Comparison of ENCODE assay signal across 1 cellular context in genomic region chr1:149846600-149847466, GRCh38.
TF ChIP-seq lines count a peak whose summit lies in the region.

No MANE protein-coding gene starts in this region.

TF ChIP-seq in K562, 482 proteins besides CTCF, POLR2A, EP300 and RAD21 (continued from another document):
- TF ChIP-seq POLR2AphosphoS5 (IDR thresholded peaks at IDR 0.05; ENCODE audit: control insufficient read depth, insufficient read depth, low read depth, low read length) (peak; percentile 26; the same call in 1 of the 2 replicates), KDM5B (IDR thresholded peaks at IDR 0.05; ENCODE audit: insufficient replicate concordance, low read depth, low read length) (peak; percentile 28), AFF4 (CRISPR knock-in tag; IDR thresholded peaks at IDR 0.05) (peak; percentile 32; the same call in 1 of the 2 replicates), ZNF140 (CRISPR knock-in tag; IDR thresholded peaks at IDR 0.05) (no peak), CTCFL (IDR thresholded peaks at IDR 0.05; ENCODE audit: borderline replicate concordance, insufficient read depth, low read depth, low read length, poor library complexity, severe bottlenecking) (no peak), ZNF449 (CRISPR knock-in tag; IDR thresholded peaks at IDR 0.05) (no peak), SIN3A (IDR thresholded peaks at IDR 0.05; ENCODE audit: borderline replicate concordance in 2 of 2, control insufficient read depth in 1 of 2, low read depth in 2 of 2, low read length in 2 of 2) (no peak), JUND (IDR thresholded peaks at IDR 0.05; ENCODE audit: borderline replicate concordance, low read depth, low read length) (no peak), JUND (tag; IDR thresholded peaks at IDR 0.05; ENCODE audit: borderline replicate concordance, low read depth, low read length) (no peak), HINFP (tag; conservative IDR thresholded peaks at IDR 0.05; ENCODE audit: low read depth) (no peak), ZNF316 (IDR thresholded peaks at IDR 0.05) (peak; percentile 97), ZNF263 (CRISPR knock-in tag; IDR thresholded peaks at IDR 0.05; ENCODE audit: borderline replicate concordance) (no peak), KLF6 (CRISPR knock-in tag; IDR thresholded peaks at IDR 0.05; ENCODE audit: borderline replicate concordance) (no peak), CHCHD3 (CRISPR knock-in tag; IDR thresholded peaks at IDR 0.05) (0 out of 2 replicates have a peak, but pooled peaks have one; percentile 38), CC2D1A (IDR thresholded peaks at IDR 0.05) (no peak), MAFG (tag; conservative IDR thresholded peaks at IDR 0.05) (peak; percentile 86), CLOCK (CRISPR knock-in tag; IDR thresholded peaks at IDR 0.05; ENCODE audit: borderline replicate concordance) (no peak), CREB5 (CRISPR knock-in tag; IDR thresholded peaks at IDR 0.05) (no peak), SUPT5H (IDR thresholded peaks at IDR 0.05) (peak; percentile 50; the same call in 1 of the 2 replicates), C11orf30 (IDR thresholded peaks at IDR 0.05; ENCODE audit: low read depth) (peak; percentile 93), E2F1 (CRISPR knock-in tag; IDR thresholded peaks at IDR 0.05) (no peak), MAFF (IDR thresholded peaks at IDR 0.05; ENCODE audit: low read length) (peak; percentile 85), CHD2 (IDR thresholded peaks at IDR 0.05; ENCODE audit: low read depth, low read length) (no peak), SRF (CRISPR knock-in tag; IDR thresholded peaks at IDR 0.05) (peak in 1 of 2 experiments; percentile 77; a peak in 1 of 4 replicates), MAFK (IDR thresholded peaks at IDR 0.05; ENCODE audit: low read length) (peak; percentile 85), ADNP (tag; IDR thresholded peaks at IDR 0.05) (no peak), WHSC1 (IDR thresholded peaks at IDR 0.05; ENCODE audit: low read length) (no peak), TCF3 (CRISPR knock-in tag; IDR thresholded peaks at IDR 0.05) (no peak), E2F8 (IDR thresholded peaks at IDR 0.05; ENCODE audit: low read depth, partially characterized antibody) (no peak)
